In genomic region chr4:39609454-39609911, GRCh38 we compare ENCODE assay signal across 9 cellular contexts. TPM values are rescaled to one million over a fixed set of nuclear protein-coding genes. Genes with fewer than 3 reads are reported as not detected.
DNase-seq lines count a peak whose midpoint lies in the region; ATAC-seq and TF ChIP-seq lines count a peak whose summit lies in the region.
"Had no signal": no experiment of that assay in that cellular context is flagged by ENCODE, and none has a peak within 500 bp of the region (broad histone marks: within the 10 kb centered on the region; RNA-seq: fewer than 3 reads in every experiment).

No MANE protein-coding gene starts in this region.

- intact Hi-C loops in left lung (cut with DNase I): no loop called here

- no peak overlapping the region for H2AFZ ChIP-seq in SK-N-SH (ENCODE audit: low read depth)

- ATAC-seq in GM18511 (IDR thresholded peaks at IDR 0.05; ENCODE audit: unreplicated experiment) (peak; percentile 95), GM21723 (IDR thresholded peaks at IDR 0.05; ENCODE audit: unreplicated experiment) (peak; percentile 93), HG03571 (IDR thresholded peaks at IDR 0.05; ENCODE audit: unreplicated experiment) (peak; percentile 91), left lung (peak; percentile 15)

- peaks cover 12% of the 10 kb centered on the region for H3F3A ChIP-seq in SK-N-SH (replicated peaks; ENCODE audit: insufficient read depth)

- DNase-seq in left lung: no peak
- DNase-seq in NCI-H128 (lab: John Stamatoyannopoulos, UW; ENCODE audit: unreplicated experiment): no peak
- no peak for DNase-seq in SK-N-SH
- DNase-seq in HAP-1 (ENCODE audit: low spot score in 2 of 2): no peak
- DNase-seq in NCI-H2029 (lab: John Stamatoyannopoulos, UW): no peak

- 88% methylated on average over 6 of the region's 6 CpGs for WGBS in SK-N-SH (ENCODE audit: low lambda C conversion rate)

- H4K20me1 ChIP-seq in SK-N-SH (ENCODE audit: insufficient read depth): no peaks in the 10 kb centered on the region

- H3K9me3 ChIP-seq in left lung (peaks cover 0 to 6% of the 10 kb centered on the region in 2 donors), SK-N-SH (no peaks in the 10 kb centered on the region; the same call in 1 of the 2 replicates), HAP-1 (peaks cover 4% of the 10 kb centered on the region; the same call in 1 of the 2 replicates)

- CTCF ChIA-PET in SK-N-SH (lab: Yijun Ruan, JAX): no interaction called here

- POLR2A ChIA-PET in SK-N-SH (lab: Yijun Ruan, JAX): no interaction called here

- TF ChIP-seq RAD21 in SK-N-SH (IDR thresholded peaks at IDR 0.05; ENCODE audit: low read length): no peak

- no peak for TF ChIP-seq EP300 in SK-N-SH (IDR thresholded peaks at IDR 0.05; ENCODE audit: borderline replicate concordance in 1 of 2, low read depth in 1 of 2, low read length in 1 of 2)

- no peaks in the 10 kb centered on the region for H3K27me3 ChIP-seq in left lung
- H3K27me3 ChIP-seq in SK-N-SH (ENCODE audit: insufficient read depth): no peaks in the 10 kb centered on the region
- H3K27me3 ChIP-seq in HAP-1 (ENCODE audit: low read depth): no peaks in the 10 kb centered on the region

- H3K27ac ChIP-seq in left lung (no peak overlapping the region), SK-N-SH (ENCODE audit: low read depth in 2 of 2, low read length in 1 of 2) (no peak overlapping the region)

- no peaks in the 10 kb centered on the region for H3K9me2 ChIP-seq in SK-N-SH

- H3K79me2 ChIP-seq in SK-N-SH (ENCODE audit: insufficient read depth): peaks cover 11% of the 10 kb centered on the region; the same call in 1 of the 2 replicates

- peaks cover 0 to 15% of the 10 kb centered on the region in 2 donors for H3K36me3 ChIP-seq in left lung
- H3K36me3 ChIP-seq in SK-N-SH (replicated peaks in 1 of 2; ENCODE audit: control insufficient read depth in 1 of 2, insufficient read depth in 2 of 2, low read length in 1 of 2): peaks cover 0 to 6% of the 10 kb centered on the region in 2 experiments
- no peaks in the 10 kb centered on the region for H3K36me3 ChIP-seq in HAP-1 (replicated peaks)

- in situ Hi-C loops in HAP-1 (cut with MboI; ENCODE audit: low sequenced_read_pairs): no loop called here

- no peak overlapping the region for H3K4me3 ChIP-seq in left lung
- H3K4me3 ChIP-seq in SK-N-SH (ENCODE audit: low read depth in 2 of 2, low read length in 1 of 2): no peak overlapping the region
- H3K4me3 ChIP-seq in HAP-1: no peak overlapping the region
- H3K4me3 ChIP-seq: lung had no signal

- H3K4me1 ChIP-seq in left lung (peaks cover 0 to 11% of the 10 kb centered on the region in 2 donors), SK-N-SH (ENCODE audit: control insufficient read depth in 1 of 2, insufficient read depth in 2 of 2, low read depth in 1 of 2, low read length in 1 of 2) (peaks cover 0 to 15% of the 10 kb centered on the region in 2 experiments; a peak in 1 of 4 replicates), HAP-1 (no peaks in the 10 kb centered on the region)

- H3K4me2 ChIP-seq in SK-N-SH: no peak overlapping the region

- no peak for TF ChIP-seq CTCF in left lung (IDR thresholded peaks at IDR 0.05)
- TF ChIP-seq CTCF in SK-N-SH (IDR thresholded peaks at IDR 0.05): no peak

- no peak overlapping the region for H3K9ac ChIP-seq in SK-N-SH

TF ChIP-seq in SK-N-SH, 30 proteins besides CTCF, POLR2A, EP300 and RAD21:
- TF ChIP-seq MXI1 (IDR thresholded peaks at IDR 0.05; ENCODE audit: low read depth, low read length): no peak
- TF ChIP-seq FOSL2 (IDR thresholded peaks at IDR 0.05; ENCODE audit: borderline replicate concordance, low read depth): no peak
- no peak for TF ChIP-seq SMC3 (IDR thresholded peaks at IDR 0.05; ENCODE audit: low read depth, low read length)

RNA-seq across cellular contexts. Expression of gene SMIM14, which starts 29.2 kb away (rescaled TPM):
- total RNA-seq in left lung: 10 to 100 TPM; 55.4 to 66.9 TPM
- polyA plus RNA-seq in SK-N-SH (2012; rRNA removed): 11.1 and 12.6 TPM in 2 replicates
- polyA plus RNA-seq in SK-N-SH (2012; cell fraction: cytosol; rRNA removed): 16.5 and 20.9 TPM in 2 replicates
- polyA plus RNA-seq in SK-N-SH (2012; cell fraction: nucleus; rRNA removed): 4.1 and 7.2 TPM in 2 replicates

Comparison
In these comparisons a context has a peak if more than half of its experiments do, and no peak if none do; other contexts are left out.
1. ATAC-seq: peak in every context shown above with its lines; median percentile 95 in GM18511; 93 in GM21723; 91 in HG03571; 15 in left lung.